Comparison of ENCODE assay signal across 14 cellular contexts in genomic region chr3:128378631-128379347, GRCh38.
DNase-seq lines count a peak whose midpoint lies in the region; ATAC-seq and TF ChIP-seq lines count a peak whose summit lies in the region.
"Had no signal": no experiment of that assay in that cellular context is flagged by ENCODE, and none has a peak within 500 bp of the region (broad histone marks: within the 10 kb centered on the region; RNA-seq: fewer than 3 reads in every experiment).

No MANE protein-coding gene starts in this region.

- peak; percentile 63 for ATAC-seq in sciatic nerve
- ATAC-seq in HG02678 (IDR thresholded peaks at IDR 0.05; ENCODE audit: unreplicated experiment) = no peak
- ATAC-seq in GM21526 (IDR thresholded peaks at IDR 0.05; ENCODE audit: low FRiP score, unreplicated experiment) = no peak
- ATAC-seq: HCT116; stimulated activated naive CD8-positive, alpha-beta T cell treated with anti-CD3 and anti-CD28 coated beads, Interleukin-15, amount 100 ng/mL, for 72 hours had no signal

- no peaks in the 10 kb centered on the region for H3K9me3 Mint-ChIP-seq in activated naive CD8-positive, alpha-beta T cell treated with anti-CD3 and anti-CD28 coated beads for 36 hours
- H3K9me3 Mint-ChIP-seq: naive B cell; stimulated activated naive CD8-positive, alpha-beta T cell treated with anti-CD3 and anti-CD28 coated beads, Interleukin-15, amount 100 ng/mL, for 72 hours had no signal

- TF ChIP-seq CTCF in astrocyte of the spinal cord (IDR thresholded peaks at IDR 0.05; ENCODE audit: low read depth, low read length) = no peak
- no peak for TF ChIP-seq CTCF in GM10266 (IDR thresholded peaks at IDR 0.05; ENCODE audit: control insufficient read depth, insufficient read depth, low read depth, missing control alignments)

- H3K4me3 ChIP-seq in astrocyte of the spinal cord (ENCODE audit: low read depth, low read length) = no peak overlapping the region

- H3K36me3 Mint-ChIP-seq in activated naive CD8-positive, alpha-beta T cell treated with anti-CD3 and anti-CD28 coated beads for 36 hours = no peaks in the 10 kb centered on the region

- no peak overlapping the region for H3K27ac Mint-ChIP-seq in activated naive CD8-positive, alpha-beta T cell treated with anti-CD3 and anti-CD28 coated beads for 36 hours
- H3K27ac Mint-ChIP-seq: naive B cell had no signal

- DNase-seq in GM03348 (ENCODE audit: low spot score) (peak; percentile 87), astrocyte of the spinal cord (ENCODE audit: low read depth, low spot score) (peak; percentile 47), hepatic stellate cell (ENCODE audit: low spot score) (peak; percentile 88), sciatic nerve (ENCODE audit: low spot score) (no peak), GM10266 (ENCODE audit: extremely low spot score) (no peak)
- no peak for DNase-seq in activated naive CD8-positive, alpha-beta T cell treated with anti-CD3 and anti-CD28 coated beads for 36 hours
- DNase-seq: naive B cell; NCI-H510A treated with DMSO at 0.1 percent for 48 hours; SHP77 treated with DMSO at 0.1 percent for 48 hours; stimulated activated CD4-positive, alpha-beta T cell treated with anti-CD3 and anti-CD28 coated beads, Interleukin-2, amount 100 ng/mL, for 48 hours; stimulated activated naive CD8-positive, alpha-beta T cell treated with anti-CD3 and anti-CD28 coated beads, Interleukin-15, amount 100 ng/mL, for 72 hours had no signal

- H3K27me3 Mint-ChIP-seq in activated naive CD8-positive, alpha-beta T cell treated with anti-CD3 and anti-CD28 coated beads for 36 hours = no peaks in the 10 kb centered on the region
- H3K27me3 Mint-ChIP-seq: naive B cell; stimulated activated naive CD8-positive, alpha-beta T cell treated with anti-CD3 and anti-CD28 coated beads, Interleukin-15, amount 100 ng/mL, for 72 hours had no signal

- intact Hi-C loops in sciatic nerve (cut with DNase I) = no loop called here

- H3K4me3 Mint-ChIP-seq in activated naive CD8-positive, alpha-beta T cell treated with anti-CD3 and anti-CD28 coated beads for 36 hours = no peak overlapping the region
- H3K4me3 Mint-ChIP-seq: naive B cell; stimulated activated naive CD8-positive, alpha-beta T cell treated with anti-CD3 and anti-CD28 coated beads, Interleukin-15, amount 100 ng/mL, for 72 hours had no signal

- H3K4me1 Mint-ChIP-seq in activated naive CD8-positive, alpha-beta T cell treated with anti-CD3 and anti-CD28 coated beads for 36 hours = peaks cover 10% of the 10 kb centered on the region

- in situ Hi-C loops in astrocyte of the spinal cord (cut with HindIII; ENCODE audit: low sequenced_read_pairs) = no loop called here

Comparison
In these comparisons a context has a peak if more than half of its experiments do, and no peak if none do; other contexts are left out.
1. DNase-seq: peak in GM03348 (single experiment), astrocyte of the spinal cord (single experiment) and hepatic stellate cell (single experiment); none in sciatic nerve (single experiment), activated naive CD8-positive, alpha-beta T cell treated with anti-CD3 and anti-CD28 coated beads for 36 hours (single experiment) and GM10266 (single experiment).